ENCODE assay signal across 23 cellular contexts in the genomic region with DNA sequence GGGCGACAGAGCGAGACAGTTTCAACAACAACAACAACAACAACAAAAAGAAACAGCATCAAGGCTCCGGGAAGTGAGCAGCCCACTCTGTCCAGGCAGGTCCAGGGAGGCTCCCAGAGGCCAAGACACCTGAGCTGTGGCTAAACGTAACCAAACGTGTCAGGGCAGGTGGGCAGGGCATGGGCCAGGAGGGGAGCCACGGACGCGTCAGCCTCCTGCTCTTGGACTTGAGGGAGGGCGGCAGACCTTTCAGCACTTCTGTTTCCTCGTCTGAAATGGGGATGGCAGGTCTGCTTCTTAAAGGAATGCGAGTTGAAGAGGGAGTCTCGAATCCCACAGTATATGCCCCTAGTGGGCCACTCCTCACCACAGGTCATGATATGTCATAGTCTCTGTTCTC. TPM values are rescaled to one million over a fixed set of nuclear protein-coding genes. Genes with fewer than 3 reads are reported as not detected.
DNase-seq lines count a peak whose midpoint lies in the region; ATAC-seq and TF ChIP-seq lines count a peak whose summit lies in the region.
"Had no signal": no experiment of that assay in that cellular context is flagged by ENCODE, and none has a peak within 500 bp of the region (broad histone marks: within the 10 kb centered on the region; RNA-seq: fewer than 3 reads in every experiment).

No MANE protein-coding gene starts in this region.

- peaks cover 25 to 31% of the 10 kb centered on the region in 2 donors for H3K4me1 ChIP-seq in naive thymus-derived CD4-positive, alpha-beta T cell (ENCODE audit: control insufficient read depth in 2 of 2, insufficient read depth in 2 of 2, low read length in 2 of 2)
- H3K4me1 ChIP-seq: pancreas had no signal

- no peaks in the 10 kb centered on the region for H3K27me3 ChIP-seq in AG04450 (ENCODE audit: control insufficient read depth, insufficient read depth, low read length)
- H3K27me3 ChIP-seq in CD4-positive, alpha-beta T cell (ENCODE audit: control insufficient read depth, insufficient read depth, low read length), result no peaks in the 10 kb centered on the region
- no peaks in the 10 kb centered on the region for H3K27me3 ChIP-seq in naive thymus-derived CD4-positive, alpha-beta T cell (ENCODE audit: control insufficient read depth in 2 of 2, insufficient read depth in 2 of 2, low read length in 2 of 2)
- H3K27me3 ChIP-seq: breast epithelium, pancreas, vagina had no signal

- H3K9me3 Mint-ChIP-seq in CD4-positive, alpha-beta T cell, result no peaks in the 10 kb centered on the region
- H3K9me3 Mint-ChIP-seq in activated CD8-positive, alpha-beta T cell treated with anti-CD3 and anti-CD28 coated beads for 36 hours, result no peaks in the 10 kb centered on the region
- no peaks in the 10 kb centered on the region for H3K9me3 Mint-ChIP-seq in naive thymus-derived CD4-positive, alpha-beta T cell
- H3K9me3 Mint-ChIP-seq in stimulated activated naive CD8-positive, alpha-beta T cell treated with anti-CD3 and anti-CD28 coated beads, Interleukin-15, amount 100 ng/mL, for 72 hours, result no peaks in the 10 kb centered on the region
- H3K9me3 Mint-ChIP-seq: T-cell had no signal

- H3K4me3 Mint-ChIP-seq in CD4-positive, alpha-beta T cell, result peak overlapping the region; percentile 42
- H3K4me3 Mint-ChIP-seq in activated CD8-positive, alpha-beta T cell treated with anti-CD3 and anti-CD28 coated beads for 36 hours, result no peak overlapping the region
- no peak overlapping the region for H3K4me3 Mint-ChIP-seq in naive thymus-derived CD4-positive, alpha-beta T cell
- H3K4me3 Mint-ChIP-seq in stimulated activated naive CD8-positive, alpha-beta T cell treated with anti-CD3 and anti-CD28 coated beads, Interleukin-15, amount 100 ng/mL, for 72 hours, result no peak overlapping the region
- H3K4me3 Mint-ChIP-seq: T-cell had no signal

- peaks cover 9% of the 10 kb centered on the region for H3K36me3 Mint-ChIP-seq in CD4-positive, alpha-beta T cell (ENCODE audit: low read depth)
- H3K36me3 Mint-ChIP-seq in activated CD8-positive, alpha-beta T cell treated with anti-CD3 and anti-CD28 coated beads for 36 hours (ENCODE audit: low read depth), result peaks cover 15% of the 10 kb centered on the region
- peaks cover 0 to 11% (median 4%) of the 10 kb centered on the region in 5 donors for H3K36me3 Mint-ChIP-seq in naive thymus-derived CD4-positive, alpha-beta T cell

- H3K27me3 Mint-ChIP-seq in CD4-positive, alpha-beta T cell, result no peaks in the 10 kb centered on the region
- no peaks in the 10 kb centered on the region for H3K27me3 Mint-ChIP-seq in activated CD8-positive, alpha-beta T cell treated with anti-CD3 and anti-CD28 coated beads for 36 hours
- no peaks in the 10 kb centered on the region for H3K27me3 Mint-ChIP-seq in naive thymus-derived CD4-positive, alpha-beta T cell
- H3K27me3 Mint-ChIP-seq in stimulated activated naive CD8-positive, alpha-beta T cell treated with anti-CD3 and anti-CD28 coated beads, Interleukin-15, amount 100 ng/mL, for 72 hours, result no peaks in the 10 kb centered on the region
- H3K27me3 Mint-ChIP-seq: T-cell had no signal

- H3K36me3 ChIP-seq in naive thymus-derived CD4-positive, alpha-beta T cell (ENCODE audit: control insufficient read depth in 2 of 3, insufficient read depth in 3 of 3, low read length in 3 of 3), result no peaks in the 10 kb centered on the region
- H3K36me3 ChIP-seq: breast epithelium, pancreas, vagina had no signal

- no peaks in the 10 kb centered on the region; the same call in 1 of the 2 replicates for H3K9me3 ChIP-seq in AG04450 (ENCODE audit: control insufficient read depth, insufficient read depth, low read length)
- H3K9me3 ChIP-seq in CD4-positive, alpha-beta T cell (ENCODE audit: control insufficient read depth, low read length), result no peaks in the 10 kb centered on the region
- H3K9me3 ChIP-seq in naive thymus-derived CD4-positive, alpha-beta T cell (ENCODE audit: control insufficient read depth in 2 of 3, low read length in 3 of 3), result no peaks in the 10 kb centered on the region
- H3K9me3 ChIP-seq: breast epithelium, pancreas, vagina had no signal

- intact Hi-C loops in CD4-positive, alpha-beta T cell (cut with DNase I, micrococcal nuclease), result loop anchor here in 1 of 2 experiments (5.0 to 10.0 kb wide), 2 partner anchors 37 to 55 kb away; no protein-coding TSS in a partner anchor
- intact Hi-C loops in activated CD8-positive, alpha-beta T cell treated with anti-CD3 and anti-CD28 coated beads for 36 hours (cut with micrococcal nuclease), result loop anchor here (5.0 kb wide), 1 partner anchor 37 kb away; no protein-coding TSS in a partner anchor
- intact Hi-C loops in naive thymus-derived CD4-positive, alpha-beta T cell (cut with micrococcal nuclease), result loop anchor here in 1 of 2 donors (5.0 kb wide), 1 partner anchor 53 kb away; no protein-coding TSS in a partner anchor

- no peak for ATAC-seq in CD4-positive, alpha-beta T cell (ENCODE audit: poor library complexity)
- no peak for ATAC-seq in activated CD8-positive, alpha-beta T cell treated with anti-CD3 and anti-CD28 coated beads for 36 hours
- no peak for ATAC-seq in naive thymus-derived CD4-positive, alpha-beta T cell
- ATAC-seq in stimulated activated naive CD8-positive, alpha-beta T cell treated with anti-CD3 and anti-CD28 coated beads, Interleukin-15, amount 100 ng/mL, for 72 hours, result no peak
- ATAC-seq: pancreas, sciatic nerve, T-cell had no signal

- CTCF ChIA-PET in AG04450 (lab: Charles Lee), result no interaction called here
- CTCF ChIA-PET in CD4-positive, alpha-beta T cell (lab: Charles Lee), result no interaction called here
- CTCF ChIA-PET in activated CD8-positive, alpha-beta T cell treated with anti-CD3 and anti-CD28 coated beads for 36 hours (lab: Charles Lee), result interaction anchor here (1.3 kb wide), 1 partner anchor 44 kb away, joined by 3 read pairs; no protein-coding TSS in a partner anchor
- CTCF ChIA-PET in naive thymus-derived CD4-positive, alpha-beta T cell (lab: Charles Lee), result interaction anchor here (0.7 kb wide), 1 partner anchor 278 kb away, joined by 4 read pairs; no protein-coding TSS in a partner anchor

- POLR2A ChIA-PET in AG04450 (lab: Yijun Ruan, JAX), result no interaction called here
- POLR2A ChIA-PET in CD4-positive, alpha-beta T cell (lab: Charles Lee), result no interaction called here
- POLR2A ChIA-PET in activated CD8-positive, alpha-beta T cell treated with anti-CD3 and anti-CD28 coated beads for 36 hours (lab: Charles Lee), result interaction anchor here (0.6 to 0.8 kb wide), 4 partner anchors 61 to 173 kb away, joined by 3 read pairs; no protein-coding TSS in a partner anchor
- POLR2A ChIA-PET in naive thymus-derived CD4-positive, alpha-beta T cell (lab: Charles Lee), result interaction anchor here (0.7 to 1.0 kb wide), 3 partner anchors 14 to 96 kb away, joined by 3 read pairs; no protein-coding TSS in a partner anchor

- H3K4me3 ChIP-seq in AG04450 (ENCODE audit: low read depth, low read length), result no peak overlapping the region
- H3K4me3 ChIP-seq in naive thymus-derived CD4-positive, alpha-beta T cell (ENCODE audit: low read length), result no peak overlapping the region
- H3K4me3 ChIP-seq: breast epithelium, pancreas, vagina had no signal

- H3K27ac Mint-ChIP-seq in CD4-positive, alpha-beta T cell, result peak overlapping the region; percentile 49
- peak overlapping the region; percentile 3 for H3K27ac Mint-ChIP-seq in activated CD8-positive, alpha-beta T cell treated with anti-CD3 and anti-CD28 coated beads for 36 hours
- H3K27ac Mint-ChIP-seq in naive thymus-derived CD4-positive, alpha-beta T cell, result peak overlapping the region in 6 of 9 donors; percentile 14 to 65 (median 48)
- H3K27ac Mint-ChIP-seq in stimulated activated naive CD8-positive, alpha-beta T cell treated with anti-CD3 and anti-CD28 coated beads, Interleukin-15, amount 100 ng/mL, for 72 hours, result peak overlapping the region in 1 of 2 donors; percentile 27

- H3K4me1 Mint-ChIP-seq in CD4-positive, alpha-beta T cell (ENCODE audit: low read depth), result peaks cover 41% of the 10 kb centered on the region
- H3K4me1 Mint-ChIP-seq in activated CD8-positive, alpha-beta T cell treated with anti-CD3 and anti-CD28 coated beads for 36 hours (ENCODE audit: low read depth), result peaks cover 38% of the 10 kb centered on the region
- H3K4me1 Mint-ChIP-seq in naive thymus-derived CD4-positive, alpha-beta T cell, result peaks cover 17 to 49% (median 38%) of the 10 kb centered on the region in 7 donors
- H3K4me1 Mint-ChIP-seq in stimulated activated naive CD8-positive, alpha-beta T cell treated with anti-CD3 and anti-CD28 coated beads, Interleukin-15, amount 100 ng/mL, for 72 hours, result peaks cover 57% of the 10 kb centered on the region

- no peak for TF ChIP-seq CTCF in AG04450 (IDR thresholded peaks at IDR 0.05; ENCODE audit: low read depth, low read length)
- no peak for TF ChIP-seq CTCF in CD4-positive, alpha-beta T cell (IDR thresholded peaks at IDR 0.05)
- TF ChIP-seq CTCF in activated CD8-positive, alpha-beta T cell treated with anti-CD3 and anti-CD28 coated beads for 36 hours (IDR thresholded peaks at IDR 0.05), result no peak

- H3K27ac ChIP-seq in AG04450 (ENCODE audit: low read depth, low read length), result peak overlapping the region; percentile 21
- H3K27ac ChIP-seq in CD4-positive, alpha-beta T cell (ENCODE audit: low read depth, low read length), result no peak overlapping the region
- no peak overlapping the region for H3K27ac ChIP-seq in naive thymus-derived CD4-positive, alpha-beta T cell (ENCODE audit: low read depth, low read length)
- H3K27ac ChIP-seq: breast epithelium, pancreas, vagina had no signal

- DNase-seq in AG04450 (ENCODE audit: low read depth, low spot score) (no peak), cerebellar nuclear complex (lab: John Stamatoyannopoulos, UW) (no peak), NCI-H526 (lab: John Stamatoyannopoulos, UW) (no peak), DMS 273 treated with DMSO at 0.1 percent for 48 hours (lab: John Stamatoyannopoulos, UW) (no peak)
- no peak for DNase-seq in CD4-positive, alpha-beta T cell
- no peak for DNase-seq in activated CD8-positive, alpha-beta T cell treated with anti-CD3 and anti-CD28 coated beads for 36 hours
- DNase-seq in naive thymus-derived CD4-positive, alpha-beta T cell, result no peak
- DNase-seq in stimulated activated naive CD8-positive, alpha-beta T cell treated with anti-CD3 and anti-CD28 coated beads, Interleukin-15, amount 100 ng/mL, for 72 hours, result no peak
- DNase-seq: activated CD4-positive, alpha-beta T cell treated with anti-CD3 and anti-CD28 coated beads for 48 hours; activated naive CD4-positive, alpha-beta T cell treated with Interleukin-2 at 50 U/mL for 16 hours; amniotic stem cell; dermis blood vessel endothelial cell; NCI-H1048; NCI-H187; NCI-H2227 treated with DMSO at 0.1 percent for 48 hours; NCI-H774; OCI-M1; pancreas; SHP77 treated with DMSO at 0.1 percent for 48 hours; T-cell had no signal

RNA-seq across cellular contexts. Expression of gene MYO9B, which starts 53.8 kb away (rescaled TPM):
- polyA plus RNA-seq in AG04450 (2011; rRNA removed), result 34.5 and 42.5 TPM in 2 replicates
- polyA minus RNA-seq in AG04450 (2011; rRNA and poly(A)+ RNA removed), result 81.8 and 112 TPM in 2 replicates
- 100 to 1,000 TPM; 176 to 184 TPM for total RNA-seq in CD4-positive, alpha-beta T cell
- 100 to 1,000 TPM; 111 to 112 TPM for total RNA-seq in activated CD8-positive, alpha-beta T cell treated with anti-CD3 and anti-CD28 coated beads for 36 hours
- 100 to 1,000 TPM; 154 to 297 (median 205) TPM for total RNA-seq in naive thymus-derived CD4-positive, alpha-beta T cell
- polyA plus RNA-seq in naive thymus-derived CD4-positive, alpha-beta T cell, result 10 to 100 TPM in 1 of 2 donors, 1 to 10 TPM in 1; 5.6 to 26.2 TPM

RNA-seq across cellular contexts. Expression of gene HAUS8, which starts 54.1 kb away (rescaled TPM):
- 4.6 and 4.9 TPM in 2 replicates for polyA plus RNA-seq in AG04450 (2011; rRNA removed)
- polyA minus RNA-seq in AG04450 (2011; rRNA and poly(A)+ RNA removed), result 2.3 and 3.7 TPM in 2 replicates
- 10 to 100 TPM; 20.6 to 20.7 TPM for total RNA-seq in CD4-positive, alpha-beta T cell
- total RNA-seq in activated CD8-positive, alpha-beta T cell treated with anti-CD3 and anti-CD28 coated beads for 36 hours, result 10 to 100 TPM; 40.7 to 41.9 TPM
- total RNA-seq in naive thymus-derived CD4-positive, alpha-beta T cell, result 10 to 100 TPM; 16.7 to 31.5 (median 19.3) TPM
- polyA plus RNA-seq in naive thymus-derived CD4-positive, alpha-beta T cell, result 10 to 100 TPM in 1 of 2 donors, 1 to 10 TPM in 1; 9.4 to 11.5 TPM

Comparison
In these comparisons a context has a peak if more than half of its experiments do, and no peak if none do; other contexts are left out.
1. CTCF ChIA-PET loops: an anchor here in activated CD8-positive, alpha-beta T cell treated with anti-CD3 and anti-CD28 coated beads for 36 hours (1.3 kb wide) and naive thymus-derived CD4-positive, alpha-beta T cell (0.7 kb wide); none called in AG04450 and CD4-positive, alpha-beta T cell.
2. POLR2A ChIA-PET loops: an anchor here in activated CD8-positive, alpha-beta T cell treated with anti-CD3 and anti-CD28 coated beads for 36 hours (0.6 to 0.8 kb wide) and naive thymus-derived CD4-positive, alpha-beta T cell (0.7 to 1.0 kb wide); none called in AG04450 and CD4-positive, alpha-beta T cell.